ENCODE assay signal across 1 cellular context in genomic region chr2:148965596-148966431, GRCh38.
TF ChIP-seq lines count a peak whose summit lies in the region.

No MANE protein-coding gene starts in this region.

TF ChIP-seq in GM12878, 131 proteins besides CTCF, POLR2A, EP300 and RAD21 (continued from another document):
- TF ChIP-seq ZNF687 (IDR thresholded peaks at IDR 0.05) (peak; percentile 63; the same call in 1 of the 2 replicates), SPI1 (IDR thresholded peaks at IDR 0.05; ENCODE audit: borderline replicate concordance, insufficient read depth, low read depth, low read length) (peak; percentile 88; the same call in 1 of the 2 replicates), BHLHE40 (IDR thresholded peaks at IDR 0.05; ENCODE audit: borderline replicate concordance in 1 of 2, low read depth in 2 of 2, low read length in 1 of 2) (peak in 1 of 2 experiments; percentile 58; a peak in 2 of 4 replicates), MEF2A (IDR thresholded peaks at IDR 0.05; ENCODE audit: insufficient read depth, low read depth, low read length) (no peak), BCL11A (IDR thresholded peaks at IDR 0.05; ENCODE audit: low read depth, low read length) (0 out of 2 replicates have a peak, but pooled peaks have one; percentile 10)
- TF ChIP-seq, protein P1, sequence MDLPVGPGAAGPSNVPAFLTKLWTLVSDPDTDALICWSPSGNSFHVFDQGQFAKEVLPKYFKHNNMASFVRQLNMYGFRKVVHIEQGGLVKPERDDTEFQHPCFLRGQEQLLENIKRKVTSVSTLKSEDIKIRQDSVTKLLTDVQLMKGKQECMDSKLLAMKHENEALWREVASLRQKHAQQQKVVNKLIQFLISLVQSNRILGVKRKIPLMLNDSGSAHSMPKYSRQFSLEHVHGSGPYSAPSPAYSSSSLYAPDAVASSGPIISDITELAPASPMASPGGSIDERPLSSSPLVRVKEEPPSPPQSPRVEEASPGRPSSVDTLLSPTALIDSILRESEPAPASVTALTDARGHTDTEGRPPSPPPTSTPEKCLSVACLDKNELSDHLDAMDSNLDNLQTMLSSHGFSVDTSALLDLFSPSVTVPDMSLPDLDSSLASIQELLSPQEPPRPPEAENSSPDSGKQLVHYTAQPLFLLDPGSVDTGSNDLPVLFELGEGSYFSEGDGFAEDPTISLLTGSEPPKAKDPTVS (IDR thresholded peaks at IDR 0.05; ENCODE audit: low read depth, low read length) = no peak
